8 cellular contexts compared by ENCODE assay signal in genomic region chr9:137757613-137758029, GRCh38.
DNase-seq lines count a peak whose midpoint lies in the region; ATAC-seq, FAIRE-seq and TF ChIP-seq lines count a peak whose summit lies in the region.

No MANE protein-coding gene starts in this region.

- peaks cover 43% of the 10 kb centered on the region for H3K4me1 Mint-ChIP-seq in activated CD4-positive, alpha-beta T cell treated with anti-CD3 and anti-CD28 coated beads, Interleukin-2, amount 10 ng/mL, durations not matched to agents 7 days and 5 days

- no peak overlapping the region for H3K4me3 Mint-ChIP-seq in activated CD4-positive, alpha-beta T cell treated with anti-CD3 and anti-CD28 coated beads, Interleukin-2, amount 10 ng/mL, durations not matched to agents 7 days and 5 days

- H3K27me3 Mint-ChIP-seq in activated CD4-positive, alpha-beta T cell treated with anti-CD3 and anti-CD28 coated beads, Interleukin-2, amount 10 ng/mL, durations not matched to agents 7 days and 5 days: no peaks in the 10 kb centered on the region

- H3K36me3 ChIP-seq in HCT116 (ENCODE audit: control insufficient read depth in 1 of 2, insufficient read depth in 2 of 2, low read length in 2 of 2) (peaks cover 13 to 23% of the 10 kb centered on the region in 2 experiments; a peak in 3 of 4 replicates), small intestine (ENCODE audit: control insufficient read depth in 2 of 2, insufficient read depth in 2 of 2, low read length in 2 of 2) (peaks cover 12 to 17% of the 10 kb centered on the region in 2 donors)

- H3K4me3 ChIP-seq in HCT116 (replicated peaks in 1 of 2; ENCODE audit: low read depth in 1 of 2, low read length in 2 of 2): 0 out of 4 replicates have a peak overlapping the region, but pooled peaks of 1 of the 2 experiments have one; percentile 9
- no peak overlapping the region for H3K4me3 ChIP-seq in small intestine (ENCODE audit: low read depth in 1 of 2, low read length in 2 of 2)

- peaks cover 10% of the 10 kb centered on the region for H3K79me2 ChIP-seq in HCT116 (ENCODE audit: insufficient read depth, low read length)

- H4K20me1 ChIP-seq in HCT116 (ENCODE audit: insufficient read depth): no peaks in the 10 kb centered on the region

- TF ChIP-seq RAD21 in HCT116 (IDR thresholded peaks at IDR 0.05; ENCODE audit: low read depth): no peak

- peak overlapping the region; percentile 57 for H3K4me2 ChIP-seq in HCT116 (ENCODE audit: low read length)

- H3K9me3 ChIP-seq in HCT116 (ENCODE audit: control insufficient read depth in 1 of 2, insufficient read depth in 1 of 2, low read depth in 1 of 2, low read length in 2 of 2): no peaks in the 10 kb centered on the region; a peak in 1 of 4 replicates
- H3K9me3 ChIP-seq in small intestine (ENCODE audit: control insufficient read depth, low read depth): no peaks in the 10 kb centered on the region

- no peak overlapping the region for H3K9ac ChIP-seq in HCT116 (ENCODE audit: low read length)

- TF ChIP-seq POLR2A in HCT116 (IDR thresholded peaks at IDR 0.05; ENCODE audit: borderline replicate concordance, extremely low read depth, insufficient read depth, insufficient read length): no peak

- no peaks in the 10 kb centered on the region for H3K9me2 ChIP-seq in HCT116 (ENCODE audit: insufficient read depth)

- 77 to 85% (median 85%) methylated on average over 9 of the region's 9 CpGs for WGBS in small intestine, 3 donors

- no peak for FAIRE-seq in small intestine (lab: Jason Lieb, UNC)

- H2AFZ ChIP-seq in HCT116 (ENCODE audit: low read depth, low read length, poor library complexity, severe bottlenecking): no peak overlapping the region

- H3K9me3 Mint-ChIP-seq in activated CD4-positive, alpha-beta T cell treated with anti-CD3 and anti-CD28 coated beads, Interleukin-2, amount 10 ng/mL, durations not matched to agents 7 days and 5 days: peaks cover 20% of the 10 kb centered on the region

- H3K27ac ChIP-seq in HCT116 (ENCODE audit: low read depth, low read length) (peak overlapping the region; percentile 12), small intestine (ENCODE audit: low read depth in 1 of 2, low read length in 1 of 2) (peak overlapping the region in 1 of 2 donors; percentile 38)

- intact Hi-C loops in HCT116 (cut with micrococcal nuclease): no loop called here

- peak; percentile 92 for ATAC-seq in HCT116
- no peak for ATAC-seq in HG03196 (IDR thresholded peaks at IDR 0.05; ENCODE audit: unreplicated experiment)
- no peak for ATAC-seq in GM21423 (IDR thresholded peaks at IDR 0.05; ENCODE audit: unreplicated experiment)

- H3K36me3 Mint-ChIP-seq in activated CD4-positive, alpha-beta T cell treated with anti-CD3 and anti-CD28 coated beads, Interleukin-2, amount 10 ng/mL, durations not matched to agents 7 days and 5 days (ENCODE audit: low read depth): peaks cover 79% of the 10 kb centered on the region

- no TSS peak for BruUV-seq in HCT116 (replicated peaks; lab: Mats Ljungman, UMichigan)

- DNase-seq in AG20443 (ENCODE audit: low spot score) (peak; percentile 60), HCT116 (ENCODE audit: low read depth, low spot score) (peak; percentile 19), islet precursor cell (peak; percentile 90), NCI-H1436 (lab: John Stamatoyannopoulos, UW) (no peak), small intestine (no peak)
- DNase-seq in activated CD4-positive, alpha-beta T cell treated with anti-CD3 and anti-CD28 coated beads, Interleukin-2, amount 10 ng/mL, durations not matched to agents 7 days and 5 days: no peak

- H3K4me1 ChIP-seq in HCT116 (ENCODE audit: control insufficient read depth in 1 of 2, insufficient read depth in 2 of 2, low read length in 2 of 2): peaks cover 9 to 18% of the 10 kb centered on the region in 2 experiments; a peak in 3 of 4 replicates
- H3K4me1 ChIP-seq in small intestine (ENCODE audit: control insufficient read depth in 2 of 2, insufficient read depth in 1 of 2, low read depth in 1 of 2, low read length in 1 of 2): no peaks in the 10 kb centered on the region

- no peaks in the 10 kb centered on the region for H3K27me3 ChIP-seq in HCT116 (ENCODE audit: insufficient read depth, low read length)
- no peaks in the 10 kb centered on the region for H3K27me3 ChIP-seq in small intestine (ENCODE audit: control insufficient read depth in 2 of 2, insufficient read depth in 2 of 2, low read length in 2 of 2)

- POLR2A ChIA-PET in HCT116 (lab: Charles Lee): no interaction called here
- POLR2A ChIA-PET in activated CD4-positive, alpha-beta T cell treated with anti-CD3 and anti-CD28 coated beads, Interleukin-2, amount 10 ng/mL, durations not matched to agents 7 days and 5 days (lab: Charles Lee): no interaction called here

- TF ChIP-seq CTCF in HCT116 (IDR thresholded peaks at IDR 0.05 in 2 of 3, conservative IDR thresholded peaks at IDR 0.05 in 1 of 3; ENCODE audit: borderline replicate concordance in 1 of 3, insufficient read depth in 1 of 3, low read depth in 2 of 3, low read length in 2 of 3): no peak

- CTCF ChIA-PET in HCT116 (lab: Charles Lee): no interaction called here
- CTCF ChIA-PET in activated CD4-positive, alpha-beta T cell treated with anti-CD3 and anti-CD28 coated beads, Interleukin-2, amount 10 ng/mL, durations not matched to agents 7 days and 5 days (lab: Charles Lee): no interaction called here

- RAD21 ChIA-PET in HCT116 (lab: Charles Lee; ENCODE audit: low non-redundant PET in 1 of 2, low total read pairs in 2 of 2, uncharacterized antibody in 2 of 2, unreplicated experiment in 2 of 2): no interaction called here

- H3K27ac Mint-ChIP-seq in activated CD4-positive, alpha-beta T cell treated with anti-CD3 and anti-CD28 coated beads, Interleukin-2, amount 10 ng/mL, durations not matched to agents 7 days and 5 days: peak overlapping the region; percentile 31

TF ChIP-seq in HCT116, 20 proteins besides CTCF, POLR2A, EP300 and RAD21:
- TF ChIP-seq JUND (IDR thresholded peaks at IDR 0.05) (peak; percentile 31; the same call in 1 of the 2 replicates), POLR2AphosphoS5 (IDR thresholded peaks at IDR 0.05; ENCODE audit: low read depth, low read length) (no peak), SP1 (IDR thresholded peaks at IDR 0.05; ENCODE audit: low read depth) (0 out of 2 replicates have a peak, but pooled peaks have one; percentile 27), CBX3 (IDR thresholded peaks at IDR 0.05; ENCODE audit: low read depth) (0 out of 2 replicates have a peak, but pooled peaks have one; percentile 23), YY1 (IDR thresholded peaks at IDR 0.05; ENCODE audit: extremely low read depth, insufficient replicate concordance, low read depth, low read length) (no peak), FOSL1 (IDR thresholded peaks at IDR 0.05; ENCODE audit: low read depth) (peak; percentile 45; the same call in 1 of the 2 replicates), ZNF274 (IDR thresholded peaks at IDR 0.05; ENCODE audit: low read depth, low read length) (no peak)
- TF ChIP-seq, protein P1, sequence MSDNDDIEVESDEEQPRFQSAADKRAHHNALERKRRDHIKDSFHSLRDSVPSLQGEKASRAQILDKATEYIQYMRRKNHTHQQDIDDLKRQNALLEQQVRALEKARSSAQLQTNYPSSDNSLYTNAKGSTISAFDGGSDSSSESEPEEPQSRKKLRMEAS (IDR thresholded peaks at IDR 0.05): no peak

Comparison
In these comparisons a context has a peak if more than half of its experiments do, and no peak if none do; other contexts are left out.
1. DNase-seq: peak in AG20443 (single experiment), HCT116 (single experiment) and islet precursor cell (single experiment); none in activated CD4-positive, alpha-beta T cell treated with anti-CD3 and anti-CD28 coated beads, Interleukin-2, amount 10 ng/mL, durations not matched to agents 7 days and 5 days (single experiment), NCI-H1436 (single experiment) and small intestine (single experiment).